In the genomic region with DNA sequence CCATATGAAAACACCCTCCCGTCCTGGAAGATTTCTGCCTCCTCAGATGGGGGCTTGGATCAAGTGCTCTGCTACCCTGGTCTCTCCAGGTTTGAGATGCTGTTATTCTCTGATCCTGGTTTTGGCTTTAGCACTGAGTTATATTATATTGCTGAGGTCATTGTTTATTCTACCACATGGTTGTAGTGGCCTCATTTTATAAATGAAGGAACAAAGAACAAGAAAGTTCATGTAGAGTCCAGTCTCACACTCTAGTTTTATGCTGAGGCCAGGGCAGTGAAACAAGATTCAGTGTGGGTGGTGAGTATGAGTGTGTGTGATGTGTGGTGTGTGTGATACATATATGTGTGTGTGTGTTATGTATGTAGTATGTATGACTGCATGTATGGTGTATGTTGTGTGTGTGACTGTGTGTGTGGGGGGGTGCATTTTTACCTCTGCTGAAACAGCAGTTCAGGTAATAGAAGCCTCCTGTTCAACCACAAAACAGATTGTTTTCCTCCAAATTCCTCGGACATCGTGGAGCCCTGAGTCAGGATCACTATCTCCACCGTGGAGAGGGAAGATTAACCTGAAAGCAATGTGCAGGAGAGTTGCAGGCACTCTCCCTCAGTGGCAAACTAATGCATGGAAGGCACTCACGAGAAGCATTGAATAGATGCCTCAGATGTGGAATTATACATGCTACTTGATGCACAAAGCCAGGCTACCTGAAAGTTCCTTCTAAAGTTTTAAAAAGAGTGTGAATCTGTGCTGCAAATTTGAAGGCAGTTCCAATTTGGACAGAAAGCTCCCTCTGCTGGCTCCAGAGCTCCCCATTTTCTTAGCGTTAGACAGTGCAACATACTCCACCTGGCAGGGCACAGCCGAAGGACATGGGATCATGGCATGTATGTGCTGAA, we compare ENCODE assay signal across 8 cellular contexts.
DNase-seq lines count a peak whose midpoint lies in the region; ATAC-seq, FAIRE-seq and TF ChIP-seq lines count a peak whose summit lies in the region.

No MANE protein-coding gene starts in this region.

- no peaks in the 10 kb centered on the region for H3K9me3 Mint-ChIP-seq in activated naive CD8-positive, alpha-beta T cell treated with anti-CD3 and anti-CD28 coated beads for 36 hours

- no peaks in the 10 kb centered on the region for H3K4me1 Mint-ChIP-seq in activated naive CD8-positive, alpha-beta T cell treated with anti-CD3 and anti-CD28 coated beads for 36 hours

- intact Hi-C loops in left lung (cut with DNase I) (no loop called here), upper lobe of right lung (cut with DNase I) (no loop called here)

- DNase-seq in AG20443 (ENCODE audit: low spot score) (peak; percentile 68), KBM-7 (peak; percentile 5), bronchial epithelial cell (ENCODE audit: low read depth) (peak; percentile 56), left lung (peak in 1 of 2 donors; percentile 45), upper lobe of right lung (peak; percentile 61), cerebellar nuclear complex (lab: John Stamatoyannopoulos, UW) (no peak), KG1 (lab: John Stamatoyannopoulos, UW) (no peak)
- DNase-seq in activated naive CD8-positive, alpha-beta T cell treated with anti-CD3 and anti-CD28 coated beads for 36 hours: no peak

- no peak overlapping the region for H3K4me3 Mint-ChIP-seq in activated naive CD8-positive, alpha-beta T cell treated with anti-CD3 and anti-CD28 coated beads for 36 hours

- H3K9me3 ChIP-seq in left lung (no peaks in the 10 kb centered on the region), upper lobe of right lung (no peaks in the 10 kb centered on the region)

- no peak overlapping the region for H3K4me3 ChIP-seq in bronchial epithelial cell (ENCODE audit: low read depth, low read length)
- H3K4me3 ChIP-seq in left lung: no peak overlapping the region
- no peak overlapping the region for H3K4me3 ChIP-seq in upper lobe of right lung

- H3K27ac ChIP-seq in left lung (no peak overlapping the region), upper lobe of right lung (no peak overlapping the region)

- H3K27me3 ChIP-seq in bronchial epithelial cell (ENCODE audit: control insufficient read depth, insufficient read depth, low read length) (no peaks in the 10 kb centered on the region), left lung (no peaks in the 10 kb centered on the region), upper lobe of right lung (no peaks in the 10 kb centered on the region)

- ATAC-seq in left lung: peak; percentile 83
- peak; percentile 79 for ATAC-seq in upper lobe of right lung

- peaks cover 19% of the 10 kb centered on the region for H3K27me3 Mint-ChIP-seq in activated naive CD8-positive, alpha-beta T cell treated with anti-CD3 and anti-CD28 coated beads for 36 hours

- in situ Hi-C loops in KBM-7 (cut with MboI; ENCODE audit: low pct_unique_long_range_greater_than_20kb, low sequenced_read_pairs): loop anchor here (25.0 kb wide), 1 partner anchor 869 kb away; no protein-coding TSS in a partner anchor

- no peaks in the 10 kb centered on the region for H3K36me3 Mint-ChIP-seq in activated naive CD8-positive, alpha-beta T cell treated with anti-CD3 and anti-CD28 coated beads for 36 hours

- FAIRE-seq in bronchial epithelial cell (lab: Jason Lieb, UNC): no peak

- H3K36me3 ChIP-seq in bronchial epithelial cell (ENCODE audit: control insufficient read depth, insufficient read depth, low read length) (no peaks in the 10 kb centered on the region), left lung (no peaks in the 10 kb centered on the region), upper lobe of right lung (no peaks in the 10 kb centered on the region)

- peaks cover 0 to 4% of the 10 kb centered on the region in 2 donors for H3K4me1 ChIP-seq in left lung
- H3K4me1 ChIP-seq in upper lobe of right lung: peaks cover 10% of the 10 kb centered on the region

- TF ChIP-seq CTCF in bronchial epithelial cell (IDR thresholded peaks at IDR 0.05; ENCODE audit: insufficient read depth, low read length, severe bottlenecking) (peak; percentile 77), left lung (IDR thresholded peaks at IDR 0.05) (peak; percentile 17 to 56), upper lobe of right lung (IDR thresholded peaks at IDR 0.05) (peak; percentile 61)

- H3K27ac Mint-ChIP-seq in activated naive CD8-positive, alpha-beta T cell treated with anti-CD3 and anti-CD28 coated beads for 36 hours: no peak overlapping the region

Comparison
In these comparisons a context has a peak if more than half of its experiments do, and no peak if none do; other contexts are left out.
1. DNase-seq: peak in AG20443 (single experiment), KBM-7 (single experiment), bronchial epithelial cell (single experiment) and upper lobe of right lung (single experiment); none in cerebellar nuclear complex (0 of 2), activated naive CD8-positive, alpha-beta T cell treated with anti-CD3 and anti-CD28 coated beads for 36 hours (single experiment) and KG1 (single experiment).
2. Peak in every context shown above with its lines, with median percentiles within 50 percentile points of each other: CTCF ChIP-seq.